In the genomic region with DNA sequence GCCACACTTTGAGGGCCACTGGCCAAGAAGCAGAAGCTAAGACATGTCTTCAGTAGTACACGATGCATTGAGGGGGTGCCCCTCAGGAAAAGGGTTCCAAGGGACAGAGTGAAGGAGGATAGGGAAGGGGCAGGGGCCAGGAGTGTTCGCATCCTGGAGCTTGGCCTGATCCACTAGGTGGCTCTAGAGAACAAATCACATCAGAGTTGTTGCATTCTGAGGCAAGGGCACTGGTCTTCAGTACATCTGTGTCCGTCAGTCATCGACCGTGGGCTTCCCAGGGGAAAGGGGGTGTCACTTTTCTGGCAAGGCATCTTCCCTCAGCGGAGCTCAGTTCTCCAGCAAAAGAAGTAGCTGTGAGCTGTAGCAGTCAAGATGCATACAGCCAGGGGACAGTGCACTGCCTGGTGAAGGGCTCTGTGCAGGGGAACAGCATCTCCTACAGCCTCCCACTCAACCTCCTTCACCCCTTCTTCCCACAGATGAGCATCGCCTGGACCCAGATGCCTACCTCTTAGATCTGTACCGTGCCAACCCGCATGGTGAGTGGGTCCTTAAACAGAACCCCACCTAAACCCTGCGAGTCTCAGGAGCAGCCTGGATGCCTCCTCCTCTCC, we compare ENCODE assay signal across 8 cellular contexts. TPM values are rescaled to one million over a fixed set of nuclear protein-coding genes. Genes with fewer than 3 reads are reported as not detected.
A peak's percentile ranks its signal among the peaks of the same experiment; 100 is the strongest.
DNase-seq lines count a peak whose midpoint lies in the region; ATAC-seq, FAIRE-seq and TF ChIP-seq lines count a peak whose summit lies in the region.

No MANE protein-coding gene starts in this region.

- in situ Hi-C loops in ACHN (cut with HindIII; ENCODE audit: low pct_ligation_motif_present, low pct_unique_long_range_greater_than_20kb, low sequenced_read_pairs): no loop called here

- no peak for TF ChIP-seq POLR2A in GM12892 (IDR thresholded peaks at IDR 0.05; ENCODE audit: low read depth, low read length)

- peak; percentile 54 for FAIRE-seq in GM12892 (lab: Jason Lieb, UNC)

- DNase-seq in ACHN (peak; percentile 20), GM12892 (ENCODE audit: insufficient read length) (no peak), NCI-H82 (lab: John Stamatoyannopoulos, UW) (peak; percentile 69), epithelial cell of proximal tubule (ENCODE audit: low read depth) (no peak), substantia nigra (lab: John Stamatoyannopoulos, UW) (peak in 25 of 49 donors; percentile 3 to 64 (median 16)), HPDE6-E6E7 (ENCODE audit: extremely low spot score) (no peak)
- DNase-seq in activated CD4-positive, alpha-beta T cell treated with anti-CD3 and anti-CD28 coated beads for 4 hours: no peak

- no peak overlapping the region for H3K27ac ChIP-seq in substantia nigra (ENCODE audit: low read depth, low read length, poor library complexity, severe bottlenecking)

- no peak for ATAC-seq in HG03039 (IDR thresholded peaks at IDR 0.05; ENCODE audit: unreplicated experiment)

- no peak overlapping the region for H3K4me3 ChIP-seq in epithelial cell of proximal tubule (ENCODE audit: low read depth, low read length)

- TF ChIP-seq CTCF in epithelial cell of proximal tubule (conservative IDR thresholded peaks at IDR 0.05; ENCODE audit: low read depth, low read length): peak; percentile 62

RNA-seq across cellular contexts. Expression of gene ARHGAP40, which starts 47.8 kb away (rescaled TPM):
- 0.21 TPM for polyA plus RNA-seq in GM12892 (2012; ENCODE audit: missing spikeins)
- total RNA-seq in epithelial cell of proximal tubule: 1.7 and 5.6 TPM in 2 replicates

Comparison
In these comparisons a context has a peak if more than half of its experiments do, and no peak if none do; other contexts are left out.
1. DNase-seq: peak in ACHN (single experiment), NCI-H82 (single experiment) and substantia nigra (25 of 49); none in GM12892 (single experiment), epithelial cell of proximal tubule (single experiment), activated CD4-positive, alpha-beta T cell treated with anti-CD3 and anti-CD28 coated beads for 4 hours (0 of 2) and HPDE6-E6E7 (single experiment).